Comparison of ENCODE assay signal across 12 cellular contexts in the genomic region with DNA sequence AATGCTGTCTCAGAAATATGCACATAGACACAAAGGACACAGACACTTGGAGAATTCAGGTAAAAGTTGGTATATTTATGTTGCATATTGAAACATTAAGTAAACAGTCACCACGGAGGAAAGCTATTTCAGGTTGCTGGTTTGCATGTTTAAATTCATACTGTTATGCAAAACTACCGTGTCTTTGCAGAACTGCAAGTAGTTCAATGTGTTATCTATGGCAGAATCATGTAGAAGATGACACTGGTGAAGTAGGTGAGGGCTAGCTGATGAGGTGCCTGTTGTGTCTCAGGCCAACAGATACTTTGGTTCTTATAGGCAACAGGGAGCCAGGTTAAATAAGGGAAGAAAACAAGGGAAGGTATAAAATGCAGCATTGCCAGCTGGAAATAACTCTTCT.
"Had no signal": no experiment of that assay in that cellular context is flagged by ENCODE, and none has a peak within 500 bp of the region (broad histone marks: within the 10 kb centered on the region; RNA-seq: fewer than 3 reads in every experiment).

No MANE protein-coding gene starts in this region.

- H3K27ac ChIP-seq: ascending aorta, lower lobe of right lung, sigmoid colon, VCaP had no signal

- H3K9me3 ChIP-seq: ascending aorta, lower lobe of right lung, sigmoid colon had no signal

- H3K4me3 ChIP-seq: ascending aorta, lower lobe of right lung, sigmoid colon had no signal

- H3K36me3 ChIP-seq: ascending aorta, lower lobe of right lung, sigmoid colon had no signal

- ATAC-seq: activated CD4-positive, alpha-beta T cell treated with anti-CD3 and anti-CD28 coated beads for 36 hours; activated CD8-positive, alpha-beta T cell treated with anti-CD3 and anti-CD28 coated beads for 36 hours; lower lobe of right lung had no signal

- H3K4me1 ChIP-seq: ascending aorta, lower lobe of right lung, sigmoid colon had no signal

- DNase-seq: activated CD4-positive, alpha-beta T cell treated with anti-CD3 and anti-CD28 coated beads for 36 hours; activated CD8-positive, alpha-beta memory T cell treated with anti-CD3 and anti-CD28 coated beads, Interleukin-2, amount 50 U/mL, for 4 hours; activated CD8-positive, alpha-beta T cell treated with anti-CD3 and anti-CD28 coated beads for 36 hours; endodermal cell; erythroblast; hippocampal formation; lower lobe of right lung; sigmoid colon; stimulated activated naive CD4-positive, alpha-beta T cell treated with Interleukin-2 at 50 U/mL for 16 hours had no signal

- FAIRE-seq: bronchial epithelial cell had no signal

- H3K27me3 ChIP-seq: ascending aorta, sigmoid colon had no signal
